8 cellular contexts compared by ENCODE assay signal in the genomic region with DNA sequence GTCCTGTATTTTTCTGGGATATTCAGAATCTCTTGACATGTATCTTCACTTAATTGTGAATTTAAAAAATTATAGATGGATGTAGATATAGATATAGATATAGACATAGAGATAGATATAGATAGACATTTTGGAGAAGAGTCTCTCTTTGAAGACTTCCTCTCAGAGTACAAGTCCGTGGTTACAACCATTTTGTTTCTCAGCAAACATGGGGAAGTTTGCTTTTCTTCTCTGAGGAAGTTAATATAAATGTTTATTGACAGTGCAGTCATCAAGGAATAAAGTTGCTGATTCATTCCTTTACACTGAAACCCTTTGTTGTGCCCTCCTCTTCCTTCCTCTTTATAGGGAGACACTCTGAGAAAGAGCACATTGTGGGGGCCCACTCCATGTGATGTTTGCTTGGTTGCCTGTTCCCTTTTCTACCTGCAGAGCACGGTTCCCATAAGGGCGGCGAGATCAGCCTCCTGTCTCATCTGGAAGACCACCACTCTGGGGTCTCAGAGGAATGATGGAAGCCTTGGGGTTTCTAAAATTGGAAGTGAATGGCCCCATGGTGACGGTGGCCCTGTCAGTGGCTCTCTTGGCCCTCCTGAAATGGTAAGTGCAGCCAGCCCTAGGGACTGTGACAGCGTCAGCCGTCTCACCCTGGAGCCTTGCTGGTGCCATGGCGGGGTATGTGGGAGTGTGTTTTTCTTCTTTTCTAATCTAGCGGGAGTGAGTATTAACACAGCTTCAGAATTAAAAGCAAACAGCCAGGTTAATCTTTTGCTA. TPM values are rescaled to one million over a fixed set of nuclear protein-coding genes. Genes with fewer than 3 reads are reported as not detected.
DNase-seq lines count a peak whose midpoint lies in the region; ATAC-seq and TF ChIP-seq lines count a peak whose summit lies in the region.

TBXAS1 (plus strand) TSS at position 385 of the 774 bp plus-strand sequence; CDS start at position 512, 127 bp downstream.

- H3K36me3 Mint-ChIP-seq in MCF 10A (ENCODE audit: insufficient read depth, unreplicated experiment), result no peaks in the 10 kb centered on the region

- DNase-seq in Daoy (ENCODE audit: low read depth) (peak; percentile 7), T-helper 9 cell (peak; percentile 5), head of caudate nucleus (peak in 30 of 42 donors; percentile 6 to 58 (median 20)), pulmonary artery endothelial cell (ENCODE audit: low read depth, low spot score) (no peak), G401 (ENCODE audit: low spot score) (no peak), A673 (ENCODE audit: low spot score) (no peak), MCF 10A (ENCODE audit: unreplicated experiment) (no peak)

- no peaks in the 10 kb centered on the region for H3K36me3 ChIP-seq in A673 (ENCODE audit: insufficient read depth, low read length, poor library complexity, severe bottlenecking)

- POLR2A ChIA-PET in A673 (lab: Charles Lee; ENCODE audit: low non-redundant PET) (no interaction called here), MCF 10A (lab: Yijun Ruan, JAX) (no interaction called here)

- H3K27me3 ChIP-seq in A673 (replicated peaks; ENCODE audit: insufficient read depth, low read depth, low read length, poor library complexity), result peaks cover 14% of the 10 kb centered on the region

- peaks cover 5% of the 10 kb centered on the region for H3K4me1 Mint-ChIP-seq in MCF 10A (ENCODE audit: insufficient read depth, unreplicated experiment)

- intact Hi-C loops in head of caudate nucleus (cut with DNase I), result no loop called here
- intact Hi-C loops in A673 (cut with micrococcal nuclease; ENCODE audit: unreplicated experiment), result no loop called here
- intact Hi-C loops in MCF 10A (cut with micrococcal nuclease), result no loop called here

- peaks cover 2% of the 10 kb centered on the region for H3K9me3 Mint-ChIP-seq in MCF 10A (ENCODE audit: unreplicated experiment)

- no peak within 1 kb of the TSS for H3K27ac ChIP-seq in A673 (ENCODE audit: low read depth, low read length, poor library complexity, severe bottlenecking)

- TF ChIP-seq CTCF in A673 (conservative IDR thresholded peaks at IDR 0.05; ENCODE audit: low read depth, low read length) (no peak), MCF 10A (IDR thresholded peaks at IDR 0.05; ENCODE audit: unreplicated experiment) (no peak)

- H3K4me1 ChIP-seq in A673 (ENCODE audit: insufficient read depth, low read length, poor library complexity, severe bottlenecking), result peaks cover 5% of the 10 kb centered on the region

- ATAC-seq in HG02763 (IDR thresholded peaks at IDR 0.05; ENCODE audit: unreplicated experiment), result peak; percentile 49

- in situ Hi-C loops in G401 (cut with HindIII; ENCODE audit: low sequenced_read_pairs), result no loop called here

- no peak within 1 kb of the TSS for H3K4me3 Mint-ChIP-seq in MCF 10A (ENCODE audit: unreplicated experiment)

- BruUV-seq in A673 (replicated peaks; lab: Mats Ljungman, UMichigan) (no TSS peak), MCF 10A (replicated peaks; lab: Mats Ljungman, UMichigan) (no TSS peak)

- peaks cover 21% of the 10 kb centered on the region for H3K27me3 Mint-ChIP-seq in MCF 10A (ENCODE audit: insufficient read depth, unreplicated experiment)

- H3K27ac Mint-ChIP-seq in MCF 10A (ENCODE audit: low read depth, unreplicated experiment), result no peak within 1 kb of the TSS

- CTCF ChIA-PET in A673 (lab: Charles Lee) (no interaction called here), MCF 10A (lab: Yijun Ruan, JAX) (interaction anchor here (0.7 to 1.0 kb wide), 4 partner anchors 28 to 210 kb away, joined by 3 to 4 read pairs (median 4); no protein-coding TSS in a partner anchor)

- H3K4me3 ChIP-seq in A673 (ENCODE audit: low read depth, low read length, poor library complexity, severe bottlenecking), result no peak within 1 kb of the TSS

- no peaks in the 10 kb centered on the region for H3K9me3 ChIP-seq in A673 (ENCODE audit: low read depth, low read length, poor library complexity, severe bottlenecking)

RNA-seq across cellular contexts. Expression of gene TBXAS1, which starts in this region (rescaled TPM):
- 4.5 and 6.3 TPM in 2 replicates for total RNA-seq in Daoy (2014; rRNA removed; shearing (Covaris generic))
- total RNA-seq in pulmonary artery endothelial cell, result 8.1 and 10.6 TPM in 2 replicates
- total RNA-seq in G401 (2014; rRNA removed; shearing (Covaris generic)), result not detected in 2 replicates
- 1.5 and 2.5 TPM in 2 replicates for total RNA-seq in A673 (2021)
- 1.5 and 4.4 TPM in 2 replicates for total RNA-seq in MCF 10A (2022)

Comparison
In these comparisons a context has a peak if more than half of its experiments do, and no peak if none do; other contexts are left out.
1. DNase-seq: peak in Daoy (single experiment), T-helper 9 cell (single experiment) and head of caudate nucleus (30 of 42); none in pulmonary artery endothelial cell (single experiment), G401 (single experiment), A673 (single experiment) and MCF 10A (single experiment).